In the genomic region with DNA sequence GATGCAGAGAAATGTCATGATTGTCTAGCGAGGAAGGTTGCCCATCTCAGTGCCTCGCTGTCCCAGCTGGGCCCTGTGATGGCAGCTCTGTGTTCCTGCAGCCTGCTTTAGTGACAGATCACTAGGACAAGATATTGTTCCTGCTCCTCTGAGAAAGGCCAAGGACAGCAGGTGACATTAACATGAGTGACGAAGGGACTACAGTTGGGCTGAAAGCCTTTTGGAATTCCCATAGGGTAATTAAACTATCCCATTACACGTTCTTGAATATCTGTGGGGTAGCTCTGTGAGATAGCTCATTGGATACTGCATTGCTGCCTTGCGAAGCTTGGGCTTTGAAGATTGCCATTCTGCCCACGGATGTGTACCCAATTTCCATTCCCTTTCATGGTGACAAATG, we compare ENCODE assay signal across 31 cellular contexts.
"Had no signal": no experiment of that assay in that cellular context is flagged by ENCODE, and none has a peak within 500 bp of the region (broad histone marks: within the 10 kb centered on the region; RNA-seq: fewer than 3 reads in every experiment).

No MANE protein-coding gene starts in this region.

- FAIRE-seq: K562, TTC549 had no signal

- H3K27ac Mint-ChIP-seq: activated CD4-positive, alpha-beta memory T cell treated with anti-CD3 and anti-CD28 coated beads for 36 hours; activated CD4-positive, alpha-beta T cell treated with anti-CD3 and anti-CD28 coated beads, Interleukin-2, amount 10 ng/mL, durations not matched to agents 7 days and 5 days; activated naive CD4-positive, alpha-beta T cell treated with anti-CD3 and anti-CD28 coated beads for 36 hours; activated naive CD8-positive, alpha-beta T cell; activated T-helper 17 cell treated with anti-CD3 and anti-CD28 coated beads, Interleukin-2, amount 50 U/mL, for 72 hours; T-cell had no signal

- DNase-seq: activated CD4-positive, alpha-beta memory T cell treated with anti-CD3 and anti-CD28 coated beads for 36 hours; activated CD4-positive, alpha-beta T cell treated with anti-CD3 and anti-CD28 coated beads, Interleukin-2, amount 10 ng/mL, durations not matched to agents 7 days and 5 days; activated CD4-positive, CD25-positive, alpha-beta regulatory T cell; activated CD8-positive, alpha-beta memory T cell treated with anti-CD3 and anti-CD28 coated beads for 24 hours; activated gamma-delta T cell; activated naive CD4-positive, alpha-beta T cell treated with anti-CD3 and anti-CD28 coated beads for 36 hours; activated T-cell treated with anti-CD3 and anti-CD28 coated beads, Interleukin-2, amount 50 U/mL, for 48 hours; amygdala; brain microvascular endothelial cell; Karpas-422; MM.1S; NCI-H1105; NCI-H1436 treated with DMSO at 0.1 percent for 48 hours; NCI-H187; NCI-H2081; NCI-H226; NCI-H69; NK-92 treated with Interleukin-12 subunit alpha and Interleukin-12 subunit beta, amount 100 ng/mL, for 24 hours; OCI-M1; RPMI8226; T-cell; T-helper 2 cell; T1000 had no signal

- H3K4me3 ChIP-seq: cardiac muscle cell, K562 had no signal

- H3K9me3 Mint-ChIP-seq: activated T-helper 17 cell treated with anti-CD3 and anti-CD28 coated beads, Interleukin-2, amount 50 U/mL, for 72 hours had no signal

- H3K27me3 ChIP-seq: brain microvascular endothelial cell, cardiac muscle cell had no signal

- H3K36me3 ChIP-seq: brain microvascular endothelial cell, cardiac muscle cell had no signal

- ATAC-seq: activated T-helper 17 cell treated with anti-CD3 and anti-CD28 coated beads, Interleukin-2, amount 50 U/mL, for 72 hours; K562; Panc1; Right ventricle myocardium inferior; T-cell had no signal

- H3K27ac ChIP-seq: brain microvascular endothelial cell, cardiac muscle cell, VCaP had no signal

- H3K4me3 Mint-ChIP-seq: activated CD4-positive, alpha-beta memory T cell treated with anti-CD3 and anti-CD28 coated beads for 36 hours; activated CD4-positive, alpha-beta T cell treated with anti-CD3 and anti-CD28 coated beads, Interleukin-2, amount 10 ng/mL, durations not matched to agents 7 days and 5 days; activated naive CD4-positive, alpha-beta T cell treated with anti-CD3 and anti-CD28 coated beads for 36 hours; activated naive CD8-positive, alpha-beta T cell; activated T-helper 17 cell treated with anti-CD3 and anti-CD28 coated beads, Interleukin-2, amount 50 U/mL, for 72 hours; T-cell had no signal

- H3K36me3 Mint-ChIP-seq: activated CD4-positive, alpha-beta memory T cell treated with anti-CD3 and anti-CD28 coated beads for 36 hours had no signal

- H3K4me1 Mint-ChIP-seq: activated CD4-positive, alpha-beta T cell treated with anti-CD3 and anti-CD28 coated beads, Interleukin-2, amount 10 ng/mL, durations not matched to agents 7 days and 5 days; activated T-helper 17 cell treated with anti-CD3 and anti-CD28 coated beads, Interleukin-2, amount 50 U/mL, for 72 hours; T-cell had no signal
